27 cellular contexts compared by ENCODE assay signal in the genomic region with DNA sequence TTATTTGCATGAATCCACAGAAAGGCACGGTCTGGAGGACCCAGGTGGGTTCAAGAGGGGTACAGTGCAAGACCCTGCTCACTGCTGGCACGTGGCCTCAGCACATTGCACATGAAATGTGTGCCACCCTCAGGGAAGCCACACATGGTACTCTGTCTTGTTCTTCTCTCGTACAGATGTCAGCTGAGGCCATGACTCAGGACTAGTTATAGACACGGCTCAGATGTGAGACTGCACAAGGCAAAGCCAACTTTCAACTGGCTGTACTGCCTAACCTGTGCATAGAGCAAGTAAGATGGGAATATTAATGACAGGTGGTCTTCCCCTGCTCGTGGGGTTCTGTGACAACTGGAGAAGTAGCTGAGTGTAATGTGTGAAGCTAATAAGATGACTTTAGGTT.
"Had no signal": no experiment of that assay in that cellular context is flagged by ENCODE, and none has a peak within 500 bp of the region (broad histone marks: within the 10 kb centered on the region; RNA-seq: fewer than 3 reads in every experiment).

No MANE protein-coding gene starts in this region.

- H3K27me3 ChIP-seq: right atrium auricular region, tibial nerve had no signal

- H3K4me3 ChIP-seq: esophagus squamous epithelium, gastroesophageal sphincter, right atrium auricular region, spleen, tibial nerve had no signal

- DNase-seq: activated CD4-positive, alpha-beta T cell treated with anti-CD3 and anti-CD28 coated beads for 1 hour; activated CD4-positive, alpha-beta T cell treated with anti-CD3 and anti-CD28 coated beads, Interleukin-2, amount 50 U/mL, for 1 hour; activated CD8-positive, alpha-beta T cell treated with anti-CD3 and anti-CD28 coated beads for 36 hours; activated gamma-delta T cell treated with Interleukin-2 at 50 U/mL for 16 hours; activated naive CD8-positive, alpha-beta T cell treated with anti-CD3 and anti-CD28 coated beads, Interleukin-2, amount 50 U/mL, for 24 hours; activated T-cell treated with anti-CD3 and anti-CD28 coated beads, Interleukin-2, amount 50 U/mL, for 4 hours; amygdala; dermis blood vessel endothelial cell; effector CD4-positive, alpha-beta T cell; esophagus squamous epithelium; head of caudate nucleus; hippocampal formation; kidney; left colon; naive thymus-derived CD8-positive, alpha-beta T cell; occipital lobe; spleen; stimulated activated CD4-positive, alpha-beta T cell treated with anti-CD3 and anti-CD28 coated beads, Interleukin-2, amount 100 ng/mL, for 48 hours; stimulated activated naive CD4-positive, alpha-beta T cell treated with Interleukin-2 at 50 U/mL for 16 hours; T-helper 9 cell had no signal

- H3K9me3 ChIP-seq: esophagus squamous epithelium had no signal

- H3K4me1 ChIP-seq: right atrium auricular region, tibial nerve had no signal

- FAIRE-seq: colon, kidney had no signal

- H3K36me3 ChIP-seq: esophagus squamous epithelium, gastroesophageal sphincter, right atrium auricular region, spleen, tibial nerve had no signal

- H3K27ac ChIP-seq: epithelial cell of prostate, esophagus squamous epithelium, gastroesophageal sphincter, right atrium auricular region, spleen, tibial nerve had no signal

- ATAC-seq: activated CD8-positive, alpha-beta T cell treated with anti-CD3 and anti-CD28 coated beads for 36 hours; activated naive CD8-positive, alpha-beta T cell treated with anti-CD3 and anti-CD28 coated beads, Interleukin-2, amount 50 U/mL, for 24 hours; activated T-cell treated with anti-CD3 and anti-CD28 coated beads, Interleukin-2, amount 50 U/mL, for 4 hours; activated T-helper 17 cell treated with anti-CD3 and anti-CD28 coated beads, Interleukin-2, amount 50 U/mL, for 72 hours; gastroesophageal sphincter; left colon; naive thymus-derived CD8-positive, alpha-beta T cell; WTC11 had no signal
